Comparison of ENCODE assay signal across 8 cellular contexts in genomic region chr11:45233121-45233803, GRCh38. TPM values are rescaled to one million over a fixed set of nuclear protein-coding genes. Genes with fewer than 3 reads are reported as not detected.
DNase-seq lines count a peak whose midpoint lies in the region; ATAC-seq and TF ChIP-seq lines count a peak whose summit lies in the region.

No MANE protein-coding gene starts in this region.

- peak; percentile 71 for TF ChIP-seq CTCF in KMS-11 (conservative IDR thresholded peaks at IDR 0.05; ENCODE audit: low read depth, low read length)
- peak; percentile 58 to 85 (median 82) for TF ChIP-seq CTCF in ascending aorta (IDR thresholded peaks at IDR 0.05)

- no peak overlapping the region for H2AFZ ChIP-seq in KMS-11 (ENCODE audit: low read depth)

- no CpG with 5 or more reads among the region's 17 CpGs for WGBS in iPS DF 6.9 (ENCODE audit: insufficient coverage, insufficient read length)

- H3K9ac ChIP-seq in KMS-11: no peak overlapping the region

- H3K4me3 ChIP-seq in KMS-11 (IDR thresholded peaks at IDR 0.05; ENCODE audit: insufficient read depth, low read depth, low read length) (no peak overlapping the region), ascending aorta (peak overlapping the region in 1 of 2 donors; percentile 33), iPS DF 6.9 (ENCODE audit: low read length) (no peak overlapping the region)

- H3K4me1 ChIP-seq in KMS-11 (ENCODE audit: low read depth, poor library complexity, severe bottlenecking): no peaks in the 10 kb centered on the region
- peaks cover 3 to 7% of the 10 kb centered on the region in 2 donors for H3K4me1 ChIP-seq in ascending aorta
- peaks cover 2% of the 10 kb centered on the region; the same call in 1 of the 2 replicates for H3K4me1 ChIP-seq in iPS DF 6.9 (ENCODE audit: control insufficient read depth, insufficient read depth, low read length)

- no peaks in the 10 kb centered on the region for H3K27me3 ChIP-seq in KMS-11 (ENCODE audit: insufficient read depth, low read depth)
- H3K27me3 ChIP-seq in ascending aorta: no peaks in the 10 kb centered on the region
- H3K27me3 ChIP-seq in iPS DF 6.9 (ENCODE audit: control insufficient read depth, insufficient read depth, low read length): no peaks in the 10 kb centered on the region

- no peak overlapping the region for H3K4me2 ChIP-seq in KMS-11

- H3K36me3 ChIP-seq in KMS-11 (ENCODE audit: insufficient read depth): no peaks in the 10 kb centered on the region
- H3K36me3 ChIP-seq in ascending aorta: no peaks in the 10 kb centered on the region
- H3K36me3 ChIP-seq in iPS DF 6.9 (ENCODE audit: control insufficient read depth, insufficient read depth, low read length): no peaks in the 10 kb centered on the region

- no peaks in the 10 kb centered on the region for H3K79me2 ChIP-seq in KMS-11 (ENCODE audit: insufficient read depth, low read depth)

- DNase-seq in AML-193 (lab: John Stamatoyannopoulos, UW) (peak; percentile 35 to 44), T-helper 2 cell (peak in 4 of 5 experiments; percentile 9 to 62 (median 44)), ascending aorta (ENCODE audit: low spot score in 2 of 2) (peak in 1 of 2 donors; percentile 86), iPS DF 6.9 (ENCODE audit: low read depth, low spot score) (peak; percentile 54)
- peak; percentile 53 for DNase-seq in stimulated activated CD4-positive, alpha-beta T cell treated with anti-CD3 and anti-CD28 coated beads, Interleukin-12 subunit alpha, Interleukin-12 subunit beta, amount 100 ng/mL, for 4 hours

- H3K27ac ChIP-seq in KMS-11: no peak overlapping the region
- peak overlapping the region in 1 of 2 donors; percentile 26 for H3K27ac ChIP-seq in ascending aorta
- no peak overlapping the region for H3K27ac ChIP-seq in iPS DF 6.9 (ENCODE audit: low read length)

- intact Hi-C loops in ascending aorta (cut with DNase I): loop anchor here (1.0 to 5.0 kb wide), 2 partner anchors 99 to 123 kb away; no protein-coding TSS in a partner anchor

- ATAC-seq in GM18909 (IDR thresholded peaks at IDR 0.05; ENCODE audit: poor library complexity, unreplicated experiment): peak; percentile 80
- no peak for ATAC-seq in HG03108 (IDR thresholded peaks at IDR 0.05; ENCODE audit: unreplicated experiment)

- H3K9me3 ChIP-seq in ascending aorta (no peaks in the 10 kb centered on the region), iPS DF 6.9 (ENCODE audit: control insufficient read depth, insufficient read depth, low read length) (no peaks in the 10 kb centered on the region)

- H4K20me1 ChIP-seq in KMS-11 (ENCODE audit: insufficient read depth): no peaks in the 10 kb centered on the region

RNA-seq across cellular contexts. Expression of gene SYT13, which starts 52.9 kb away (rescaled TPM):
- not detected for total RNA-seq in ascending aorta
